Comparison of ENCODE assay signal across 27 cellular contexts in genomic region chr5:147575598-147575997, GRCh38.
"Had no signal": no experiment of that assay in that cellular context is flagged by ENCODE, and none has a peak within 500 bp of the region (broad histone marks: within the 10 kb centered on the region; RNA-seq: fewer than 3 reads in every experiment).

No MANE protein-coding gene starts in this region.

- FAIRE-seq: colon, endometrium, endothelial cell of umbilical vein, frontal cortex had no signal

- H3K27ac Mint-ChIP-seq: dendritic cell treated with granulocyte-macrophage colony-stimulating factor and Interleukin-4, amounts not matched to agents 40 ng/mL and 50 ng/mL, for 4 days; effector memory CD8-positive, alpha-beta T cell; endodermal cell had no signal

- H3K27ac ChIP-seq: coronary artery, dorsolateral prefrontal cortex, epithelial cell of prostate, esophagus squamous epithelium, foreskin keratinocyte, gastrocnemius medialis, gastroesophageal sphincter, heart left ventricle, heart right ventricle had no signal

- H3K4me1 ChIP-seq: esophagus squamous epithelium, foreskin keratinocyte had no signal

- DNase-seq: cortex of kidney; dermis blood vessel endothelial cell; dorsolateral prefrontal cortex; effector CD4-positive, alpha-beta T cell; effector CD8-positive, alpha-beta T cell; effector memory CD4-positive, alpha-beta T cell; effector memory CD8-positive, alpha-beta T cell; endodermal cell; erythroblast; esophagus squamous epithelium; foreskin fibroblast; foreskin keratinocyte; foreskin melanocyte; gastrocnemius medialis; glutamatergic neuron; head of caudate nucleus; heart left ventricle; heart right ventricle had no signal

- H3K27me3 ChIP-seq: dorsolateral prefrontal cortex, esophagus squamous epithelium, foreskin keratinocyte, gastrocnemius medialis, gastroesophageal sphincter, heart left ventricle, heart right ventricle had no signal

- H3K36me3 ChIP-seq: esophagus squamous epithelium, gastrocnemius medialis, gastroesophageal sphincter, heart left ventricle, heart right ventricle had no signal

- ATAC-seq: effector memory CD8-positive, alpha-beta T cell; esophagus mucosa; foreskin keratinocyte; gastrocnemius medialis; gastroesophageal sphincter; heart left ventricle; heart right ventricle had no signal

- H3K9me3 ChIP-seq: esophagus squamous epithelium, gastrocnemius medialis had no signal

- H3K4me3 ChIP-seq: coronary artery, dorsolateral prefrontal cortex, esophagus squamous epithelium, gastrocnemius medialis, gastroesophageal sphincter, heart left ventricle, heart right ventricle had no signal

- H3K4me3 Mint-ChIP-seq: dendritic cell treated with granulocyte-macrophage colony-stimulating factor and Interleukin-4, amounts not matched to agents 40 ng/mL and 50 ng/mL, for 4 days; effector memory CD8-positive, alpha-beta T cell; endodermal cell had no signal

- H3K27me3 Mint-ChIP-seq: dendritic cell treated with granulocyte-macrophage colony-stimulating factor and Interleukin-4, amounts not matched to agents 40 ng/mL and 50 ng/mL, for 4 days had no signal
